Comparison of ENCODE assay signal across 13 cellular contexts in genomic region chr4:40506066-40506465, GRCh38.
"Had no signal": no experiment of that assay in that cellular context is flagged by ENCODE, and none has a peak within 500 bp of the region (broad histone marks: within the 10 kb centered on the region; RNA-seq: fewer than 3 reads in every experiment).

No MANE protein-coding gene starts in this region.

- H3K4me1 ChIP-seq: ascending aorta, gastroesophageal sphincter, right atrium auricular region, tibial artery had no signal

- H3K9ac ChIP-seq: parathyroid adenoma had no signal

- ATAC-seq: activated T-cell treated with anti-CD3 and anti-CD28 coated beads, Interleukin-2, amount 50 U/mL, for 4 hours; gastroesophageal sphincter; stimulated activated effector memory CD8-positive, alpha-beta T cell treated with anti-CD3 and anti-CD28 coated beads, Interleukin-12 subunit alpha, Interleukin-12 subunit beta, amount 100 ng/mL, for 72 hours had no signal

- DNase-seq: activated CD4-positive, alpha-beta T cell treated with anti-CD3 and anti-CD28 coated beads, Interleukin-2, amount 50 U/mL, for 48 hours; activated CD4-positive, CD25-positive, alpha-beta regulatory T cell treated with anti-CD3 and anti-CD28 coated beads, Interleukin-2, amount 50 U/mL, for 72 hours; activated gamma-delta T cell treated with Interleukin-2 at 50 U/mL for 16 hours; activated naive CD8-positive, alpha-beta T cell treated with anti-CD3 and anti-CD28 coated beads for 36 hours; activated T-cell treated with anti-CD3 and anti-CD28 coated beads, Interleukin-2, amount 50 U/mL, for 4 hours; T-helper 9 cell; tibial artery had no signal

- H3K9me3 ChIP-seq: ascending aorta, gastroesophageal sphincter, right atrium auricular region, tibial artery had no signal

- FAIRE-seq: colon had no signal

- H3K27me3 ChIP-seq: ascending aorta, gastroesophageal sphincter, right atrium auricular region, tibial artery had no signal

- H3K36me3 ChIP-seq: ascending aorta, gastroesophageal sphincter, right atrium auricular region, tibial artery had no signal

- H3K4me3 ChIP-seq: ascending aorta, gastroesophageal sphincter, right atrium auricular region, tibial artery had no signal

- H3K27ac ChIP-seq: ascending aorta, gastroesophageal sphincter, parathyroid adenoma, right atrium auricular region, tibial artery had no signal

- H2AFZ ChIP-seq: parathyroid adenoma had no signal
